In genomic region chr11:66546966-66547661, GRCh38 we compare ENCODE assay signal across 13 cellular contexts. TPM values are rescaled to one million over a fixed set of nuclear protein-coding genes. Genes with fewer than 3 reads are reported as not detected.
DNase-seq lines count a peak whose midpoint lies in the region; ATAC-seq, FAIRE-seq and TF ChIP-seq lines count a peak whose summit lies in the region.
"Had no signal": no experiment of that assay in that cellular context is flagged by ENCODE, and none has a peak within 500 bp of the region (broad histone marks: within the 10 kb centered on the region; RNA-seq: fewer than 3 reads in every experiment).

No MANE protein-coding gene starts in this region.

- POLR2A ChIA-PET in activated B cell treated with CpG ODN at 0.5 μM for 24 hours (lab: Charles Lee) = interaction anchor here (1.2 to 3.6 kb wide), 11 partner anchors 9 to 296 kb away, joined by 3 to 58 read pairs (median 9); partner anchors contain the start of genes DPP3, MRPL11, PELI3 and RBM14

- CTCF ChIA-PET in activated B cell treated with CpG ODN at 0.5 μM for 24 hours (lab: Charles Lee) = interaction anchor here (2.1 kb wide), 1 partner anchor 131 kb away, joined by 18 read pairs; the partner anchor contains the start of gene RBM4B

- no peak for ATAC-seq in activated naive CD4-positive, alpha-beta T cell treated with anti-CD3 and anti-CD28 coated beads, Interleukin-2, amount 50 U/mL, for 72 hours
- ATAC-seq in activated B cell treated with CpG ODN at 0.5 μM for 24 hours (ENCODE audit: low read depth) = no peak

- H3K27ac ChIP-seq in tibial nerve = peak overlapping the region in 2 of 4 donors; percentile 70 to 75
- H3K27ac ChIP-seq: epithelial cell of prostate had no signal

- TF ChIP-seq EP300 in tibial nerve (IDR thresholded peaks at IDR 0.05) = no peak

- H3K4me3 ChIP-seq in iPS-18c (ENCODE audit: insufficient read depth, low read depth, low read length) (peak overlapping the region; percentile 95), tibial nerve (peak overlapping the region in 3 of 4 donors; percentile 65 to 74 (median 70))

- H3K9me3 Mint-ChIP-seq in activated naive CD4-positive, alpha-beta T cell treated with anti-CD3 and anti-CD28 coated beads, Interleukin-2, amount 50 U/mL, for 24 hours = no peaks in the 10 kb centered on the region
- no peaks in the 10 kb centered on the region for H3K9me3 Mint-ChIP-seq in activated naive CD4-positive, alpha-beta T cell treated with anti-CD3 and anti-CD28 coated beads, Interleukin-2, amount 50 U/mL, for 72 hours
- H3K9me3 Mint-ChIP-seq in activated B cell treated with CpG ODN at 0.5 μM for 24 hours = no peaks in the 10 kb centered on the region

- DNase-seq in activated naive CD4-positive, alpha-beta T cell treated with anti-CD3 and anti-CD28 coated beads, Interleukin-2, amount 50 U/mL, for 72 hours (ENCODE audit: low spot score in 2 of 2) = no peak
- DNase-seq in activated B cell treated with CpG ODN at 0.5 μM for 24 hours = no peak
- no peak for DNase-seq in tibial nerve (ENCODE audit: low spot score in 2 of 2)
- DNase-seq in urothelium cell line (ENCODE audit: low spot score) = no peak
- no peak for DNase-seq in T-helper 9 cell
- no peak for DNase-seq in RCC 7860 (ENCODE audit: low spot score)
- DNase-seq: activated CD8-positive, alpha-beta memory T cell treated with anti-CD3 and anti-CD28 coated beads, Interleukin-2, amount 50 U/mL, for 4 hours; DMS153; NK-92 treated with Interleukin-12 subunit alpha and Interleukin-12 subunit beta, amount 100 ng/mL, for 24 hours had no signal

- intact Hi-C loops in activated B cell treated with CpG ODN at 0.5 μM for 24 hours (cut with micrococcal nuclease) = loop anchor here (1.0 to 10.0 kb wide), 8 partner anchors 21 to 298 kb away; partner anchors contain the start of genes BBS1, CTSF, DPP3 and RBM14

- 25 to 37% methylated on average over 18 of the region's 18 CpGs for WGBS in tibial nerve, 2 donors

- FAIRE-seq in urothelium cell line (lab: Jason Lieb, UNC) (no peak), RCC 7860 (lab: Jason Lieb, UNC) (no peak)

- H3K36me3 ChIP-seq in tibial nerve = peaks cover 0 to 15% (median 0%) of the 10 kb centered on the region in 3 donors
- H3K36me3 ChIP-seq: neutrophil had no signal

- no peak for TF ChIP-seq CTCF in activated B cell treated with CpG ODN at 0.5 μM for 24 hours (IDR thresholded peaks at IDR 0.05)
- TF ChIP-seq CTCF in tibial nerve (IDR thresholded peaks at IDR 0.05) = no peak

- TF ChIP-seq POLR2A in tibial nerve (IDR thresholded peaks at IDR 0.05) = no peak

- no peaks in the 10 kb centered on the region for H3K27me3 Mint-ChIP-seq in activated naive CD4-positive, alpha-beta T cell treated with anti-CD3 and anti-CD28 coated beads, Interleukin-2, amount 50 U/mL, for 24 hours
- no peaks in the 10 kb centered on the region for H3K27me3 Mint-ChIP-seq in activated B cell treated with CpG ODN at 0.5 μM for 24 hours

- peaks cover 32% of the 10 kb centered on the region for H3K4me1 Mint-ChIP-seq in activated naive CD4-positive, alpha-beta T cell treated with anti-CD3 and anti-CD28 coated beads, Interleukin-2, amount 50 U/mL, for 24 hours
- H3K4me1 Mint-ChIP-seq in activated B cell treated with CpG ODN at 0.5 μM for 24 hours = peaks cover 35% of the 10 kb centered on the region

- peak overlapping the region; percentile 86 for H3K4me3 Mint-ChIP-seq in activated naive CD4-positive, alpha-beta T cell treated with anti-CD3 and anti-CD28 coated beads, Interleukin-2, amount 50 U/mL, for 24 hours
- peak overlapping the region; percentile 77 for H3K4me3 Mint-ChIP-seq in activated B cell treated with CpG ODN at 0.5 μM for 24 hours

- H3K9me3 ChIP-seq in iPS-18c (ENCODE audit: control insufficient read depth, insufficient read depth, low read length) (no peaks in the 10 kb centered on the region), tibial nerve (no peaks in the 10 kb centered on the region)
- H3K9me3 ChIP-seq: neutrophil had no signal

- no peak overlapping the region for H3K27ac Mint-ChIP-seq in activated naive CD4-positive, alpha-beta T cell treated with anti-CD3 and anti-CD28 coated beads, Interleukin-2, amount 50 U/mL, for 24 hours
- H3K27ac Mint-ChIP-seq in activated naive CD4-positive, alpha-beta T cell treated with anti-CD3 and anti-CD28 coated beads, Interleukin-2, amount 50 U/mL, for 72 hours = peak overlapping the region in 1 of 2 donors; percentile 76
- peak overlapping the region; percentile 57 for H3K27ac Mint-ChIP-seq in activated B cell treated with CpG ODN at 0.5 μM for 24 hours

- H3K4me1 ChIP-seq in tibial nerve = peaks cover 4 to 55% (median 24%) of the 10 kb centered on the region in 4 donors

- no peaks in the 10 kb centered on the region for H3K36me3 Mint-ChIP-seq in activated naive CD4-positive, alpha-beta T cell treated with anti-CD3 and anti-CD28 coated beads, Interleukin-2, amount 50 U/mL, for 24 hours
- H3K36me3 Mint-ChIP-seq in activated naive CD4-positive, alpha-beta T cell treated with anti-CD3 and anti-CD28 coated beads, Interleukin-2, amount 50 U/mL, for 72 hours = peaks cover 0 to 4% of the 10 kb centered on the region in 2 donors
- peaks cover 13% of the 10 kb centered on the region for H3K36me3 Mint-ChIP-seq in activated B cell treated with CpG ODN at 0.5 μM for 24 hours (ENCODE audit: low read depth)

- H3K27me3 ChIP-seq in tibial nerve = no peaks in the 10 kb centered on the region

RNA-seq across cellular contexts. Expression of gene ACTN3, which starts 0.4 kb away (rescaled TPM):
- under 1 TPM; 0.31 to 0.57 TPM for total RNA-seq in activated naive CD4-positive, alpha-beta T cell treated with anti-CD3 and anti-CD28 coated beads, Interleukin-2, amount 50 U/mL, for 72 hours
- total RNA-seq in activated B cell treated with CpG ODN at 0.5 μM for 24 hours (0.10 TPM in 1 of 2 replicates, not detected in the other), tibial nerve (under 1 TPM in 1 of 4 donors, not detected in 3; 0.21 TPM)

RNA-seq across cellular contexts. Expression of gene ZDHHC24, which starts 1.3 kb away (rescaled TPM):
- 10 to 100 TPM; 14.0 to 15.4 TPM for total RNA-seq in activated naive CD4-positive, alpha-beta T cell treated with anti-CD3 and anti-CD28 coated beads, Interleukin-2, amount 50 U/mL, for 72 hours
- total RNA-seq in activated B cell treated with CpG ODN at 0.5 μM for 24 hours (14.6 and 19.0 TPM in 2 replicates), tibial nerve (10 to 100 TPM; 15.3 to 17.7 (median 16.6) TPM)

RNA-seq across cellular contexts. Expression of gene CTSF, which starts 21.3 kb away (rescaled TPM):
- total RNA-seq in activated naive CD4-positive, alpha-beta T cell treated with anti-CD3 and anti-CD28 coated beads, Interleukin-2, amount 50 U/mL, for 72 hours = 10 to 100 TPM in 1 of 2 donors, 1 to 10 TPM in 1; 2.5 to 10.6 TPM
- total RNA-seq in activated B cell treated with CpG ODN at 0.5 μM for 24 hours (2.0 and 3.6 TPM in 2 replicates), tibial nerve (100 to 1,000 TPM; 102 to 322 (median 190) TPM)

RNA-seq across cellular contexts. Expression of gene BBS1, which starts 36.7 kb away (rescaled TPM):
- 10 to 100 TPM in 1 of 2 donors, 1 to 10 TPM in 1; 9.1 to 17.5 TPM for total RNA-seq in activated naive CD4-positive, alpha-beta T cell treated with anti-CD3 and anti-CD28 coated beads, Interleukin-2, amount 50 U/mL, for 72 hours
- total RNA-seq in activated B cell treated with CpG ODN at 0.5 μM for 24 hours (30.5 and 38.8 TPM in 2 replicates), tibial nerve (100 to 1,000 TPM in 2 of 4 donors, 10 to 100 TPM in 2; 66.1 to 161 (median 104) TPM)

RNA-seq across cellular contexts. Expression of gene CCDC87, which starts 45.7 kb away (rescaled TPM):
- under 1 TPM; 0.19 to 0.50 TPM for total RNA-seq in activated naive CD4-positive, alpha-beta T cell treated with anti-CD3 and anti-CD28 coated beads, Interleukin-2, amount 50 U/mL, for 72 hours
- total RNA-seq in activated B cell treated with CpG ODN at 0.5 μM for 24 hours (0.22 and 0.31 TPM in 2 replicates), tibial nerve (1 to 10 TPM in 1 of 4 donors, under 1 TPM in 2, not detected in 1; 0.21 to 1.1 (median 0.30) TPM)

Comparison
In these comparisons a context has a peak if more than half of its experiments do, and no peak if none do; other contexts are left out.
1. RNA of gene CTSF, which starts 21.3 kb away (total RNA-seq): 102 to 322 TPM in tibial nerve; 2.5 to 10.6 TPM in activated naive CD4-positive, alpha-beta T cell treated with anti-CD3 and anti-CD28 coated beads, Interleukin-2, amount 50 U/mL, for 72 hours and 2.0 to 3.6 TPM in activated B cell treated with CpG ODN at 0.5 μM for 24 hours; every median in the first group is over 4 times any median in the second.